In the genomic region with DNA sequence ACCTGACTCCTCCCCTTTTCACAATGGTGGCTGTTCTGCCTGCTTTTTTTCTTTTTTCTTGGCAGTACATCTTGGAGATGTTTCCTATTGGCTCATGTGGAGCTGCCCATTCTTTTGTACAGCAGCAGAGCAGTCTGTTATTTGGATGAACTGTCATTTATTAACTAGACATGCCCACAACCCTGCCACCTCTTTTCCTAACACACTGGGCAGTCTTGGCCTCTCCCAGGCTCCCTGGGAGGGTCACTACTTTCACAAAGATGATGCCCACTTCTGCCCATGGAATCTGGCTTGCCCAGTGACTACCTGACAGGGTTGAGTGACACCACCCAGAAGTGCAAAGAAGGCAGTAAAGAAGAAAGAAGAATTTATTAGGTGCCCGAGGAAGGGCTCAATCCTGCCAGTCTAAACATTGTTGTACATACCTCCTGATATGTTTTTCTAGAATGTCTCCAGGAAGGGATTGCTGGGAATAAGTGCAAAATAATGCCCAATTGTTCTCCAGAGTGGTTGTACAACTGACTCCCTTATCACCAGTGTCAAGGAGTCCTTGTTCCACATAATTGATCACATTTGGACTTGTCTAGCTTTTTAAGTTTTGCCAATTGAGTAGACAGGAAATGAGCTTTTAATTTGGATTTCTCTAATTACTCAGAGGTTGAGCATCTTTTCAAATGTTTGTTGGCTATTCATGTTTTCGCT, we compare ENCODE assay signal across 22 cellular contexts. TPM values are rescaled to one million over a fixed set of nuclear protein-coding genes. Genes with fewer than 3 reads are reported as not detected.
"Had no signal": no experiment of that assay in that cellular context is flagged by ENCODE, and none has a peak within 500 bp of the region (broad histone marks: within the 10 kb centered on the region; RNA-seq: fewer than 3 reads in every experiment).

No MANE protein-coding gene starts in this region.

- H3K4me1 ChIP-seq: suprapubic skin, transverse colon, vagina had no signal

- ATAC-seq: activated CD8-positive, alpha-beta T cell treated with anti-CD3 and anti-CD28 coated beads, Interleukin-2, amount 10 ng/mL, durations not matched to agents 7 days and 5 days had no signal

- H3K27ac Mint-ChIP-seq: activated CD4-positive, alpha-beta T cell treated with anti-CD3 and anti-CD28 coated beads, Interleukin-2, amount 10 ng/mL, durations not matched to agents 24 days and 14 days; activated CD8-positive, alpha-beta T cell treated with anti-CD3 and anti-CD28 coated beads, Interleukin-2, amount 10 ng/mL, durations not matched to agents 7 days and 5 days; activated naive CD8-positive, alpha-beta T cell treated with anti-CD3 and anti-CD28 coated beads, Interleukin-2, amount 10 ng/mL, durations not matched to agents 7 days and 5 days; activated T-cell treated with anti-CD3 and anti-CD28 coated beads, Interleukin-2, amount 50 U/mL, for 24 hours; activated T-helper 2 cell treated with anti-CD3 and anti-CD28 coated beads, Interferon-gamma antibody, Interleukin-2, Interleukin-4, amounts not matched to agents 10 μg/mL and 5 μg/mL and 100 μg/mL, durations not matched to agents 14 hours and 24 hours and 36 hours; stimulated activated naive CD8-positive, alpha-beta T cell treated with anti-CD3 and anti-CD28 coated beads, Interleukin-15, Interleukin-2, amounts not matched to agents 100 ng/mL and 50 ng/mL, for 24 hours had no signal

- H3K4me3 ChIP-seq: coronary artery, left ventricle myocardium inferior, suprapubic skin, transverse colon, vagina had no signal

- H3K36me3 ChIP-seq: left ventricle myocardium inferior, suprapubic skin, transverse colon, vagina had no signal

- DNase-seq: activated CD4-positive, alpha-beta T cell treated with anti-CD3 and anti-CD28 coated beads, Interleukin-2, amount 10 ng/mL, durations not matched to agents 24 days and 14 days; activated CD8-positive, alpha-beta T cell treated with anti-CD3 and anti-CD28 coated beads, Interleukin-2, amount 10 ng/mL, durations not matched to agents 7 days and 5 days; activated naive CD4-positive, alpha-beta T cell treated with Interleukin-2 at 50 U/mL for 16 hours; activated naive CD8-positive, alpha-beta T cell treated with anti-CD3 and anti-CD28 coated beads, Interleukin-2, amount 10 ng/mL, durations not matched to agents 7 days and 5 days; activated T-cell treated with anti-CD3 and anti-CD28 coated beads, Interleukin-2, amount 50 U/mL, for 24 hours; erythroblast; hypothalamus; islet precursor cell; left ventricle myocardium inferior; mammary epithelial cell; T-helper 1 cell; T1000; transverse colon had no signal

- H3K4me3 Mint-ChIP-seq: activated CD4-positive, alpha-beta T cell treated with anti-CD3 and anti-CD28 coated beads, Interleukin-2, amount 10 ng/mL, durations not matched to agents 24 days and 14 days; activated CD8-positive, alpha-beta T cell treated with anti-CD3 and anti-CD28 coated beads, Interleukin-2, amount 10 ng/mL, durations not matched to agents 7 days and 5 days; activated naive CD8-positive, alpha-beta T cell treated with anti-CD3 and anti-CD28 coated beads, Interleukin-2, amount 10 ng/mL, durations not matched to agents 7 days and 5 days; activated T-cell treated with anti-CD3 and anti-CD28 coated beads, Interleukin-2, amount 50 U/mL, for 24 hours; neural crest cell; stimulated activated naive CD8-positive, alpha-beta T cell treated with anti-CD3 and anti-CD28 coated beads, Interleukin-15, Interleukin-2, amounts not matched to agents 100 ng/mL and 50 ng/mL, for 24 hours had no signal

- H3K4me1 Mint-ChIP-seq: activated CD4-positive, alpha-beta T cell treated with anti-CD3 and anti-CD28 coated beads, Interleukin-2, amount 10 ng/mL, durations not matched to agents 24 days and 14 days; activated naive CD8-positive, alpha-beta T cell treated with anti-CD3 and anti-CD28 coated beads, Interleukin-2, amount 10 ng/mL, durations not matched to agents 7 days and 5 days had no signal

- H3K27ac ChIP-seq: coronary artery, left ventricle myocardium inferior, suprapubic skin, transverse colon, vagina had no signal

- H3K27me3 ChIP-seq: vagina had no signal

- H3K9me3 Mint-ChIP-seq: activated CD4-positive, alpha-beta T cell treated with anti-CD3 and anti-CD28 coated beads, Interleukin-2, amount 10 ng/mL, durations not matched to agents 24 days and 14 days; activated naive CD8-positive, alpha-beta T cell treated with anti-CD3 and anti-CD28 coated beads, Interleukin-2, amount 10 ng/mL, durations not matched to agents 7 days and 5 days; activated T-cell treated with anti-CD3 and anti-CD28 coated beads, Interleukin-2, amount 50 U/mL, for 24 hours; activated T-helper 2 cell treated with anti-CD3 and anti-CD28 coated beads, Interferon-gamma antibody, Interleukin-2, Interleukin-4, amounts not matched to agents 10 μg/mL and 5 μg/mL and 100 μg/mL, durations not matched to agents 14 hours and 24 hours and 36 hours; neural crest cell; stimulated activated naive CD8-positive, alpha-beta T cell treated with anti-CD3 and anti-CD28 coated beads, Interleukin-15, Interleukin-2, amounts not matched to agents 100 ng/mL and 50 ng/mL, for 24 hours had no signal

- H3K9me3 ChIP-seq: left ventricle myocardium inferior, suprapubic skin, transverse colon, vagina had no signal

- FAIRE-seq: frontal cortex had no signal

- H3K36me3 Mint-ChIP-seq: activated naive CD8-positive, alpha-beta T cell treated with anti-CD3 and anti-CD28 coated beads, Interleukin-2, amount 10 ng/mL, durations not matched to agents 7 days and 5 days had no signal

RNA-seq across cellular contexts. Expression of gene SCRT2, which starts 19.7 kb away (rescaled TPM):
- total RNA-seq: activated CD4-positive, alpha-beta T cell treated with anti-CD3 and anti-CD28 coated beads, Interleukin-2, amount 10 ng/mL, durations not matched to agents 24 days and 14 days; activated CD8-positive, alpha-beta T cell treated with anti-CD3 and anti-CD28 coated beads, Interleukin-2, amount 10 ng/mL, durations not matched to agents 7 days and 5 days; activated naive CD8-positive, alpha-beta T cell treated with anti-CD3 and anti-CD28 coated beads, Interleukin-2, amount 10 ng/mL, durations not matched to agents 7 days and 5 days; activated T-helper 2 cell treated with anti-CD3 and anti-CD28 coated beads, Interferon-gamma antibody, Interleukin-2, Interleukin-4, amounts not matched to agents 10 μg/mL and 5 μg/mL and 100 μg/mL, durations not matched to agents 14 hours and 24 hours and 36 hours; left ventricle myocardium inferior; mammary epithelial cell; omental fat pad; pulmonary artery endothelial cell; suprapubic skin; transverse colon; vagina had no signal
- polyA plus RNA-seq: mammary epithelial cell had no signal
